In the genomic region with DNA sequence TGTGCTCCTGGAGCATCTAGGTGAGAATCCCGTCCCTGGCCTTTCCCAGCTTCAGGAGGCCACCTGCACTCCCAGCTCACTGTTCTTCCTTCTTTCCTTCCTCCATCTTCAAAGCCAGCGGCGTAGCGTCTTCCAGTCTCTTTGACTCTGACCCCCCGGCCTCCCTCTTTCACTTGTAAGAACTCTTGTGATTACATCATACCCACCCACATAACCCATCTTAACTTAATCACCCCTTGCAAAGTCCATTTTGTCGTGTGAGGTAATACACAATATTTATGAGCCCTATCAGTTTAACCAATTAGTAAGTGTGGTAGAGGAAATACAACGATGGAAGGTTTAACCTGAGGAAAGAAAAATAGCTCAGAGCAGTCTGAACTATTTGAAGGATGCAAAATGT, we compare ENCODE assay signal across 1 cellular context.
TF ChIP-seq lines count a peak whose summit lies in the region.

No MANE protein-coding gene starts in this region.

TF ChIP-seq in H1, 55 proteins besides CTCF, POLR2A, EP300 and RAD21:
- 0 out of 2 replicates have a peak, but pooled peaks have one; percentile 24 for TF ChIP-seq EGR1 (IDR thresholded peaks at IDR 0.05; ENCODE audit: borderline replicate concordance, low read depth, low read length)
- no peak for TF ChIP-seq BCL11A (IDR thresholded peaks at IDR 0.05; ENCODE audit: low read depth in 2 of 2, low read length in 2 of 2)
- 0 out of 2 replicates have a peak, but pooled peaks have one; percentile 47 for TF ChIP-seq YY1 (IDR thresholded peaks at IDR 0.05; ENCODE audit: low read depth, low read length)
- 0 out of 2 replicates have a peak, but pooled peaks have one; percentile 14 for TF ChIP-seq TBP (IDR thresholded peaks at IDR 0.05; ENCODE audit: low read depth, low read length)
- 0 out of 2 replicates have a peak, but pooled peaks have one; percentile 7 for TF ChIP-seq JUND (IDR thresholded peaks at IDR 0.05; ENCODE audit: low read length)
- TF ChIP-seq CEBPB (IDR thresholded peaks at IDR 0.05; ENCODE audit: low read depth, low read length) = peak; percentile 72
